8 cellular contexts compared by ENCODE assay signal in the genomic region with DNA sequence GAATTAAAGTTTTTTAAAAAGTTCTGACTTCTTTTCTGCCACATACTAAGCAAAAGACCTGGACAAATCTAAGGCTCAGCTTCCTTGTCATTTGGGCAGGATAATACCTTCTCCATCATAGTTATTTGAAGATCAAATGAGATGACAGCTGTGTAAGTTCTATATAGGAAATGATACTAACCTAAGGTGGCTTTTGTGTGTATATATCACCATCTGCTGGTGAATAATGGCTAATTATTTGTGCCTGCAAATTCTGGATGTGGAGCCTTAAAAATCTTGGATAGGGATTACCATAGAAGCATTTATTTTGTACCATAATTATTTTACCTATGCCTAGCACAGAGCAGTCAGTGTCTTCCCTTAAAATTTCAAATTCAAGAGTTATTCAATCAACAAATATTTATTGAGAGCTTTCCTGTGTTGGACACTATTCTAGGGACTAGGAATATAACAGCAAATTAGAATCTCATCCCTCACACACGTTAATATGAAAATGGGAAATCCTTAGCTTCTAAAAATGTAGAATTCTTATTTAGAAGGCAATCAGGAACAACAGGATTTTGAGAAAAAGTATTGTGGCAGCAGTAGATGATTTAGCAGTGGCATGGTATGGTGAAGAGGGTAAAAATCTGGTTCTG.
DNase-seq lines count a peak whose midpoint lies in the region; ATAC-seq and TF ChIP-seq lines count a peak whose summit lies in the region.

No MANE protein-coding gene starts in this region.

- H3K4me3 ChIP-seq in DOHH2 (ENCODE audit: low read length) (no peak overlapping the region), neural cell (ENCODE audit: low read length) (no peak overlapping the region)

- peak; percentile 93 for TF ChIP-seq RAD21 in neural cell (conservative IDR thresholded peaks at IDR 0.05)

- H2AFZ ChIP-seq in neural cell (ENCODE audit: low read depth, low read length), result no peak overlapping the region

- TF ChIP-seq EP300 in neural cell (conservative IDR thresholded peaks at IDR 0.05; ENCODE audit: poor library complexity, severe bottlenecking), result peak; percentile 55

- H3K4me2 ChIP-seq in DOHH2 (ENCODE audit: low read length), result no peak overlapping the region
- H3K4me2 ChIP-seq in neural cell (ENCODE audit: low read length), result no peak overlapping the region

- H3K9ac ChIP-seq in neural cell (ENCODE audit: low read length), result no peak overlapping the region

- TF ChIP-seq CTCF in DOHH2 (IDR thresholded peaks at IDR 0.05; ENCODE audit: low read depth, low read length, poor library complexity, severe bottlenecking), result peak; percentile 73
- peak; percentile 88 for TF ChIP-seq CTCF in neural cell (IDR thresholded peaks at IDR 0.05; ENCODE audit: poor library complexity, severe bottlenecking)

- H3K9me2 ChIP-seq in DOHH2 (replicated peaks; ENCODE audit: control insufficient read depth, low read length), result no peaks in the 10 kb centered on the region
- no peaks in the 10 kb centered on the region for H3K9me2 ChIP-seq in neural cell (ENCODE audit: insufficient read depth, low read length)

- H4K20me1 ChIP-seq in DOHH2 (ENCODE audit: control insufficient read depth, insufficient read depth, low read depth, low read length) (no peaks in the 10 kb centered on the region), neural cell (ENCODE audit: insufficient read depth) (no peaks in the 10 kb centered on the region)

- H3F3A ChIP-seq in DOHH2 (ENCODE audit: control insufficient read depth, insufficient read depth) (peaks cover 7% of the 10 kb centered on the region), neural cell (ENCODE audit: insufficient read depth, low read length, poor library complexity, severe bottlenecking) (no peaks in the 10 kb centered on the region)

- H3K79me2 ChIP-seq in DOHH2 (ENCODE audit: control insufficient read depth, low read length) (no peaks in the 10 kb centered on the region), neural cell (replicated peaks; ENCODE audit: insufficient read depth, low read length) (no peaks in the 10 kb centered on the region)

- H3K9me3 ChIP-seq in DOHH2 (ENCODE audit: control insufficient read depth, insufficient read depth, low read length) (no peaks in the 10 kb centered on the region), neural cell (ENCODE audit: low read length) (no peaks in the 10 kb centered on the region)

- peak; percentile 55 to 74 for DNase-seq in Kasumi-1 (lab: John Stamatoyannopoulos, UW)
- DNase-seq in RPMI8226, result peak; percentile 45
- DNase-seq in stimulated activated CD4-positive, alpha-beta T cell treated with anti-CD3 and anti-CD28 coated beads, Interleukin-4, amount 100 ng/mL, for 4 hours, result no peak

- H3K27me3 ChIP-seq in DOHH2 (ENCODE audit: control insufficient read depth, low read length), result no peaks in the 10 kb centered on the region
- no peaks in the 10 kb centered on the region for H3K27me3 ChIP-seq in neural cell (ENCODE audit: insufficient read depth, low read depth, low read length)

- no peaks in the 10 kb centered on the region for H3K4me1 ChIP-seq in DOHH2 (ENCODE audit: control insufficient read depth, low read length)

- 0 out of 2 replicates have a peak, but pooled peaks cover 14% of the 10 kb centered on the region for H3K36me3 ChIP-seq in DOHH2 (ENCODE audit: control insufficient read depth, low read length)
- H3K36me3 ChIP-seq in neural cell (ENCODE audit: insufficient read depth, low read length), result no peaks in the 10 kb centered on the region

- H3K27ac ChIP-seq in DOHH2 (ENCODE audit: low read depth, low read length) (no peak overlapping the region), neural cell (ENCODE audit: low read length) (no peak overlapping the region)

- ATAC-seq in esophagus mucosa (peak; percentile 73), GM18519 (IDR thresholded peaks at IDR 0.05; ENCODE audit: low FRiP score, unreplicated experiment) (no peak), HG02588 (IDR thresholded peaks at IDR 0.05; ENCODE audit: unreplicated experiment) (no peak)

TF ChIP-seq in neural cell, 6 proteins besides CTCF, POLR2A, EP300 and RAD21:
- no peak for TF ChIP-seq POLR2AphosphoS5 (IDR thresholded peaks at IDR 0.05)
- TF ChIP-seq MXI1 (conservative IDR thresholded peaks at IDR 0.05; ENCODE audit: poor library complexity, severe bottlenecking), result no peak
- TF ChIP-seq TAF1 (IDR thresholded peaks at IDR 0.05; ENCODE audit: low read depth), result no peak
- peak; percentile 94 for TF ChIP-seq SMC3 (conservative IDR thresholded peaks at IDR 0.05; ENCODE audit: poor library complexity)
TF ChIP-seq in neural cell: peak in this region for 1.

Comparison
In these comparisons a context has a peak if more than half of its experiments do, and no peak if none do; other contexts are left out.
1. DNase-seq: peak in Kasumi-1 (2 of 2) and RPMI8226 (single experiment); none in stimulated activated CD4-positive, alpha-beta T cell treated with anti-CD3 and anti-CD28 coated beads, Interleukin-4, amount 100 ng/mL, for 4 hours (0 of 2).